Comparison of ENCODE assay signal across 29 cellular contexts in the genomic region with DNA sequence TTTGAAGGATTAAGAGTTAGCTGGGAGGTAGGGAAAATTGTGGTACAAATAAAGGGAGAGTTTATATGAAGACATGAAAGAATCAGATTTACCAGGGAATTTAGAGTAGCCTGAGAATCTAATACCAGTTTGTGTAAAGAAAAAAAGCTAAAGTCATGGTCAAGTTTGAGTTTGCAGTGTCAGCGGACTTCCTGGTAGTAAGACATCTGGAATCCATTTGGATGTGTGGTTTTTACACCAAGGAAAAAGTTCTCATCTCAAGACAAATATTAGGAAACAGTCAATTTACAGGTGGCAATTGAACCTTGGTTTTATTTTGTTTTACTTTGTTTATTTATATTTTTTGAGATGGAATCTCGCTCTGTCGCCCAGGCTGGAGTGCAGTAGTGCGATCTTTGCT. TPM values are rescaled to one million over a fixed set of nuclear protein-coding genes. Genes with fewer than 3 reads are reported as not detected.
DNase-seq lines count a peak whose midpoint lies in the region; ATAC-seq and TF ChIP-seq lines count a peak whose summit lies in the region.
"Had no signal": no experiment of that assay in that cellular context is flagged by ENCODE, and none has a peak within 500 bp of the region (broad histone marks: within the 10 kb centered on the region; RNA-seq: fewer than 3 reads in every experiment).

No MANE protein-coding gene starts in this region.

- intact Hi-C loops in left ventricle myocardium inferior (cut with micrococcal nuclease) (no loop called here), right cardiac atrium (cut with DNase I) (no loop called here)

- H3K9me3 Mint-ChIP-seq in activated CD4-positive, alpha-beta T cell treated with anti-CD3 and anti-CD28 coated beads, Interleukin-2, amount 10 ng/mL, durations not matched to agents 7 days and 5 days, result no peaks in the 10 kb centered on the region
- H3K9me3 Mint-ChIP-seq in activated CD8-positive, alpha-beta memory T cell treated with anti-CD3 and anti-CD28 coated beads, Interleukin-2, amount 10 ng/mL, durations not matched to agents 7 days and 5 days (ENCODE audit: low read depth), result no peaks in the 10 kb centered on the region
- H3K9me3 Mint-ChIP-seq: activated T-cell treated with anti-CD3 and anti-CD28 coated beads, Interleukin-2, amount 50 U/mL, for 24 hours; nephron progenitor cell; T-helper 2 cell treated with Interferon-gamma antibody and Interleukin-4, amounts not matched to agents 5 μg/mL and 100 μg/mL, for 36 hours had no signal

- H3K4ac ChIP-seq in mesenchymal stem cell (ENCODE audit: low read depth in 1 of 2, low read length in 2 of 2), result no peak overlapping the region

- H3K36me3 ChIP-seq in left ventricle myocardium inferior (no peaks in the 10 kb centered on the region), SK-N-MC (ENCODE audit: insufficient read depth, low read length) (no peaks in the 10 kb centered on the region), mesenchymal stem cell (ENCODE audit: control insufficient read depth in 1 of 2, insufficient read depth in 2 of 2, low read depth in 1 of 2, low read length in 2 of 2) (no peaks in the 10 kb centered on the region), subcutaneous abdominal adipose tissue (ENCODE audit: control insufficient read depth in 5 of 5, insufficient read depth in 5 of 5, low read length in 5 of 5) (no peaks in the 10 kb centered on the region)
- H3K36me3 ChIP-seq: right atrium auricular region, tibial artery had no signal

- POLR2A ChIA-PET in activated CD4-positive, alpha-beta T cell treated with anti-CD3 and anti-CD28 coated beads, Interleukin-2, amount 10 ng/mL, durations not matched to agents 7 days and 5 days (lab: Charles Lee), result no interaction called here

- DNase-seq in left ventricle myocardium inferior, result no peak
- DNase-seq in right cardiac atrium, result no peak
- DNase-seq in SK-N-MC (ENCODE audit: low read depth, low spot score), result no peak
- DNase-seq in mesenchymal stem cell, result no peak
- DNase-seq in DMS153 (lab: John Stamatoyannopoulos, UW), result no peak
- no peak for DNase-seq in activated CD4-positive, alpha-beta T cell treated with anti-CD3 and anti-CD28 coated beads, Interleukin-2, amount 10 ng/mL, durations not matched to agents 7 days and 5 days
- no peak for DNase-seq in activated CD8-positive, alpha-beta memory T cell treated with anti-CD3 and anti-CD28 coated beads, Interleukin-2, amount 10 ng/mL, durations not matched to agents 7 days and 5 days
- DNase-seq: 8988T; activated CD4-positive, alpha-beta T cell treated with anti-CD3 and anti-CD28 coated beads for 4 hours; activated gamma-delta T cell treated with Interleukin-2 at 50 U/mL for 16 hours; activated T-cell treated with anti-CD3 and anti-CD28 coated beads, Interleukin-2, amount 50 U/mL, for 24 hours; central memory CD4-positive, alpha-beta T cell; dermis blood vessel endothelial cell; GF-D8; KBM-7; kidney; NCI-H146; nephron progenitor cell; stimulated activated naive CD8-positive, alpha-beta T cell treated with anti-CD3 and anti-CD28 coated beads, Interleukin-15, Interleukin-2, amounts not matched to agents 100 U/mL and 50 U/mL, for 24 hours; tibial artery had no signal

- no peaks in the 10 kb centered on the region for H3K36me3 Mint-ChIP-seq in activated CD4-positive, alpha-beta T cell treated with anti-CD3 and anti-CD28 coated beads, Interleukin-2, amount 10 ng/mL, durations not matched to agents 7 days and 5 days (ENCODE audit: low read depth)
- H3K36me3 Mint-ChIP-seq in activated CD8-positive, alpha-beta memory T cell treated with anti-CD3 and anti-CD28 coated beads, Interleukin-2, amount 10 ng/mL, durations not matched to agents 7 days and 5 days, result no peaks in the 10 kb centered on the region

- H3K9me3 ChIP-seq in left ventricle myocardium inferior (replicated peaks) (no peaks in the 10 kb centered on the region), right cardiac atrium (ENCODE audit: control insufficient read depth, low read length) (no peaks in the 10 kb centered on the region), SK-N-MC (ENCODE audit: low read depth, low read length) (no peaks in the 10 kb centered on the region), mesenchymal stem cell (ENCODE audit: control insufficient read depth, low read length) (no peaks in the 10 kb centered on the region), subcutaneous abdominal adipose tissue (ENCODE audit: control insufficient read depth in 5 of 5, low read length in 5 of 5) (no peaks in the 10 kb centered on the region)
- H3K9me3 ChIP-seq: right atrium auricular region, tibial artery had no signal

- no peak overlapping the region for H2AFZ ChIP-seq in mesenchymal stem cell (ENCODE audit: low read depth, low read length)

- H2BK12ac ChIP-seq in mesenchymal stem cell (ENCODE audit: low read length in 2 of 2), result no peak overlapping the region

- H3K4me2 ChIP-seq in mesenchymal stem cell (ENCODE audit: low read length, poor library complexity, severe bottlenecking), result no peak overlapping the region

- WGBS in right cardiac atrium, result 96% methylated on average over 4 of the region's 4 CpGs
- 61% methylated on average over 4 of the region's 4 CpGs for WGBS in mesenchymal stem cell

- no peak overlapping the region for H3K4me3 ChIP-seq in left ventricle myocardium inferior
- no peak overlapping the region for H3K4me3 ChIP-seq in right cardiac atrium (ENCODE audit: low read length)
- peak overlapping the region; percentile 9; the same call in 1 of the 2 replicates for H3K4me3 ChIP-seq in SK-N-MC
- no peak overlapping the region for H3K4me3 ChIP-seq in mesenchymal stem cell (ENCODE audit: insufficient read depth in 1 of 2, low read depth in 1 of 2, low read length in 2 of 2)
- no peak overlapping the region for H3K4me3 ChIP-seq in subcutaneous abdominal adipose tissue (ENCODE audit: low read depth in 1 of 5, low read length in 5 of 5)
- H3K4me3 ChIP-seq: lung, right atrium auricular region, tibial artery had no signal

- H3K27me3 Mint-ChIP-seq in activated CD4-positive, alpha-beta T cell treated with anti-CD3 and anti-CD28 coated beads, Interleukin-2, amount 10 ng/mL, durations not matched to agents 7 days and 5 days, result peaks cover 4% of the 10 kb centered on the region
- H3K27me3 Mint-ChIP-seq in activated CD8-positive, alpha-beta memory T cell treated with anti-CD3 and anti-CD28 coated beads, Interleukin-2, amount 10 ng/mL, durations not matched to agents 7 days and 5 days, result peaks cover 2% of the 10 kb centered on the region

- H3K27ac Mint-ChIP-seq in activated CD4-positive, alpha-beta T cell treated with anti-CD3 and anti-CD28 coated beads, Interleukin-2, amount 10 ng/mL, durations not matched to agents 7 days and 5 days, result no peak overlapping the region
- H3K27ac Mint-ChIP-seq in activated CD8-positive, alpha-beta memory T cell treated with anti-CD3 and anti-CD28 coated beads, Interleukin-2, amount 10 ng/mL, durations not matched to agents 7 days and 5 days, result no peak overlapping the region
- H3K27ac Mint-ChIP-seq: activated T-cell treated with anti-CD3 and anti-CD28 coated beads, Interleukin-2, amount 50 U/mL, for 24 hours; nephron progenitor cell; T-helper 2 cell treated with Interferon-gamma antibody and Interleukin-4, amounts not matched to agents 5 μg/mL and 100 μg/mL, for 36 hours had no signal

- no peak overlapping the region for H2BK15ac ChIP-seq in mesenchymal stem cell (ENCODE audit: low read depth, poor library complexity, severe bottlenecking)

- H3K23ac ChIP-seq in mesenchymal stem cell (ENCODE audit: low read length in 2 of 2), result no peak overlapping the region

- H3K27me3 ChIP-seq in left ventricle myocardium inferior (ENCODE audit: low read depth) (no peaks in the 10 kb centered on the region), right cardiac atrium (ENCODE audit: control insufficient read depth, insufficient read depth) (no peaks in the 10 kb centered on the region), mesenchymal stem cell (ENCODE audit: control insufficient read depth in 1 of 2, insufficient read depth in 1 of 2, low read length in 2 of 2) (no peaks in the 10 kb centered on the region), subcutaneous abdominal adipose tissue (ENCODE audit: control insufficient read depth in 5 of 5, insufficient read depth in 4 of 5, low read length in 5 of 5) (no peaks in the 10 kb centered on the region)
- H3K27me3 ChIP-seq: right atrium auricular region, tibial artery had no signal

- H3K4me3 Mint-ChIP-seq in activated CD4-positive, alpha-beta T cell treated with anti-CD3 and anti-CD28 coated beads, Interleukin-2, amount 10 ng/mL, durations not matched to agents 7 days and 5 days, result no peak overlapping the region
- no peak overlapping the region for H3K4me3 Mint-ChIP-seq in activated CD8-positive, alpha-beta memory T cell treated with anti-CD3 and anti-CD28 coated beads, Interleukin-2, amount 10 ng/mL, durations not matched to agents 7 days and 5 days
- H3K4me3 Mint-ChIP-seq: activated T-cell treated with anti-CD3 and anti-CD28 coated beads, Interleukin-2, amount 50 U/mL, for 24 hours; nephron progenitor cell; T-helper 2 cell treated with Interferon-gamma antibody and Interleukin-4, amounts not matched to agents 5 μg/mL and 100 μg/mL, for 36 hours had no signal

- no peak overlapping the region for H4K91ac ChIP-seq in mesenchymal stem cell (ENCODE audit: low read length)

- H3K4me1 Mint-ChIP-seq in activated CD4-positive, alpha-beta T cell treated with anti-CD3 and anti-CD28 coated beads, Interleukin-2, amount 10 ng/mL, durations not matched to agents 7 days and 5 days, result peaks cover 20% of the 10 kb centered on the region
- H3K4me1 Mint-ChIP-seq in activated CD8-positive, alpha-beta memory T cell treated with anti-CD3 and anti-CD28 coated beads, Interleukin-2, amount 10 ng/mL, durations not matched to agents 7 days and 5 days, result peaks cover 13% of the 10 kb centered on the region
- H3K4me1 Mint-ChIP-seq: nephron progenitor cell had no signal

- no peak overlapping the region for H4K8ac ChIP-seq in mesenchymal stem cell (ENCODE audit: low read length)

- H3K18ac ChIP-seq in mesenchymal stem cell (ENCODE audit: low read depth in 1 of 2, low read length in 2 of 2), result no peak overlapping the region

- H3K79me1 ChIP-seq in mesenchymal stem cell (replicated peaks; ENCODE audit: low read length, poor library complexity, severe bottlenecking), result no peaks in the 10 kb centered on the region

- no peak overlapping the region for H2BK5ac ChIP-seq in mesenchymal stem cell (ENCODE audit: low read depth, low read length, poor library complexity, severe bottlenecking)

- CTCF ChIA-PET in activated CD4-positive, alpha-beta T cell treated with anti-CD3 and anti-CD28 coated beads, Interleukin-2, amount 10 ng/mL, durations not matched to agents 7 days and 5 days (lab: Charles Lee), result interaction anchor here (0.5 to 1.0 kb wide), 4 partner anchors 13 to 1939 kb away, joined by 3 read pairs; no protein-coding TSS in a partner anchor
- CTCF ChIA-PET in activated CD8-positive, alpha-beta memory T cell treated with anti-CD3 and anti-CD28 coated beads, Interleukin-2, amount 10 ng/mL, durations not matched to agents 7 days and 5 days (lab: Charles Lee), result no interaction called here

- H2AK5ac ChIP-seq in mesenchymal stem cell (ENCODE audit: low read length, severe bottlenecking), result no peak overlapping the region

- no peaks in the 10 kb centered on the region for H3K4me1 ChIP-seq in left ventricle myocardium inferior
- no peaks in the 10 kb centered on the region for H3K4me1 ChIP-seq in right cardiac atrium (ENCODE audit: control insufficient read depth, insufficient read depth, low read length)
- H3K4me1 ChIP-seq in mesenchymal stem cell (ENCODE audit: control insufficient read depth, insufficient read depth, low read depth, low read length), result peaks cover 2% of the 10 kb centered on the region
- peaks cover 0 to 25% (median 21%) of the 10 kb centered on the region in 5 donors for H3K4me1 ChIP-seq in subcutaneous abdominal adipose tissue (ENCODE audit: control insufficient read depth in 5 of 5, insufficient read depth in 5 of 5, low read length in 5 of 5)
- H3K4me1 ChIP-seq: right atrium auricular region, tibial artery had no signal

- H3K27ac ChIP-seq in left ventricle myocardium inferior (replicated peaks) (peak overlapping the region; percentile 6), right cardiac atrium (ENCODE audit: low read length) (no peak overlapping the region), SK-N-MC (peak overlapping the region; percentile 32; the same call in 1 of the 2 replicates), mesenchymal stem cell (ENCODE audit: low read length, poor library complexity, severe bottlenecking) (no peak overlapping the region), subcutaneous abdominal adipose tissue (ENCODE audit: low read depth, low read length) (peak overlapping the region; percentile 3)
- H3K27ac ChIP-seq: right atrium auricular region, tibial artery had no signal

- no peak overlapping the region for H3K14ac ChIP-seq in mesenchymal stem cell (ENCODE audit: low read length in 2 of 2)

- no peak overlapping the region for H2BK120ac ChIP-seq in mesenchymal stem cell (ENCODE audit: low read depth, low read length)

- no peak for TF ChIP-seq CTCF in left ventricle myocardium inferior (IDR thresholded peaks at IDR 0.05; ENCODE audit: borderline replicate concordance)

- ATAC-seq in right cardiac atrium, result no peak
- no peak for ATAC-seq in activated CD8-positive, alpha-beta memory T cell treated with anti-CD3 and anti-CD28 coated beads, Interleukin-2, amount 10 ng/mL, durations not matched to agents 7 days and 5 days
- ATAC-seq: Right ventricle myocardium inferior; stimulated activated naive CD8-positive, alpha-beta T cell treated with anti-CD3 and anti-CD28 coated beads, Interleukin-15, Interleukin-2, amounts not matched to agents 100 U/mL and 50 U/mL, for 24 hours had no signal

- H3K9ac ChIP-seq in SK-N-MC (ENCODE audit: insufficient read length) (no peak overlapping the region), mesenchymal stem cell (ENCODE audit: low read length) (peak overlapping the region; percentile 58), subcutaneous abdominal adipose tissue (ENCODE audit: low read length in 5 of 5) (no peak overlapping the region)

RNA-seq across cellular contexts. Expression of gene P2RY12, which starts 1.5 kb away (rescaled TPM):
- total RNA-seq in left ventricle myocardium inferior (0.74 TPM), right cardiac atrium (1 to 10 TPM; 1.3 to 4.0 (median 1.4) TPM)
- 1.2 TPM for polyA plus RNA-seq in right cardiac atrium
- polyA plus RNA-seq in mesenchymal stem cell (2013, experiment 1 of 2), result not detected
- polyA plus RNA-seq in mesenchymal stem cell (2013, experiment 2 of 2), result 0.04 TPM
- total RNA-seq in activated CD4-positive, alpha-beta T cell treated with anti-CD3 and anti-CD28 coated beads, Interleukin-2, amount 10 ng/mL, durations not matched to agents 7 days and 5 days, result not detected
- not detected for total RNA-seq in activated CD8-positive, alpha-beta memory T cell treated with anti-CD3 and anti-CD28 coated beads, Interleukin-2, amount 10 ng/mL, durations not matched to agents 7 days and 5 days
- total RNA-seq: activated CD8-positive, alpha-beta memory T cell treated with anti-CD3 and anti-CD28 coated beads for 36 hours; dermis blood vessel endothelial cell; endothelial cell of umbilical vein; NCI-H460 had no signal
- polyA plus RNA-seq: BJ, endothelial cell of umbilical vein had no signal

RNA-seq across cellular contexts. Expression of gene P2RY13, which starts 56.7 kb away (rescaled TPM):
- total RNA-seq in left ventricle myocardium inferior (0.96 TPM), right cardiac atrium (1 to 10 TPM; 1.2 to 2.1 (median 1.5) TPM)
- polyA plus RNA-seq in right cardiac atrium, result 0.29 TPM
- not detected for polyA plus RNA-seq in mesenchymal stem cell (2013, experiment 1 of 2)
- polyA plus RNA-seq in mesenchymal stem cell (2013, experiment 2 of 2), result not detected
- not detected for total RNA-seq in activated CD4-positive, alpha-beta T cell treated with anti-CD3 and anti-CD28 coated beads, Interleukin-2, amount 10 ng/mL, durations not matched to agents 7 days and 5 days
- not detected for total RNA-seq in activated CD8-positive, alpha-beta memory T cell treated with anti-CD3 and anti-CD28 coated beads, Interleukin-2, amount 10 ng/mL, durations not matched to agents 7 days and 5 days
- total RNA-seq: activated CD8-positive, alpha-beta memory T cell treated with anti-CD3 and anti-CD28 coated beads for 36 hours; dermis blood vessel endothelial cell; endothelial cell of umbilical vein; NCI-H460 had no signal
- polyA plus RNA-seq: BJ, endothelial cell of umbilical vein had no signal

Comparison
In these comparisons a context has a peak if more than half of its experiments do, and no peak if none do; other contexts are left out.
1. H3K27ac ChIP-seq: peak in left ventricle myocardium inferior (single experiment), SK-N-MC (single experiment) and subcutaneous abdominal adipose tissue (single experiment); none in right cardiac atrium (single experiment) and mesenchymal stem cell (single experiment).